21 cellular contexts compared by ENCODE assay signal in genomic region chr12:19819231-19819630, GRCh38.
DNase-seq lines count a peak whose midpoint lies in the region; ATAC-seq and TF ChIP-seq lines count a peak whose summit lies in the region.
"Had no signal": no experiment of that assay in that cellular context is flagged by ENCODE, and none has a peak within 500 bp of the region (broad histone marks: within the 10 kb centered on the region; RNA-seq: fewer than 3 reads in every experiment).

No MANE protein-coding gene starts in this region.

- H3K27ac ChIP-seq in aorta (ENCODE audit: low read depth in 1 of 2, low read length in 2 of 2) (peak overlapping the region; percentile 71 to 76), left lung (peak overlapping the region in 1 of 2 donors; percentile 29)

- H3K36me3 ChIP-seq in aorta (ENCODE audit: control insufficient read depth in 1 of 2, insufficient read depth in 2 of 2, low read length in 1 of 2) (peaks cover 0 to 1% of the 10 kb centered on the region in 2 donors), left lung (no peaks in the 10 kb centered on the region)

- intact Hi-C loops in left cardiac atrium (cut with DNase I) (no loop called here), posterior vena cava (cut with DNase I) (no loop called here), aorta (cut with DNase I) (no loop called here), left lung (cut with DNase I) (no loop called here)

- TF ChIP-seq CTCF in fibroblast of pulmonary artery (IDR thresholded peaks at IDR 0.05; ENCODE audit: low read length, missing control alignments) (no peak), left lung (IDR thresholded peaks at IDR 0.05) (no peak)

- DNase-seq in fibroblast of pulmonary artery (ENCODE audit: low read depth) (peak; percentile 46), left cardiac atrium (peak; percentile 55), posterior vena cava (ENCODE audit: low spot score) (peak; percentile 86), aorta (peak in 1 of 2 donors; percentile 75), cerebellar cortex (ENCODE audit: low spot score) (no peak), left lung (no peak), NCI-H2227 (lab: John Stamatoyannopoulos, UW; ENCODE audit: unreplicated experiment) (no peak)
- DNase-seq: ACHN; C1 segment of cervical spinal cord; CD8-positive, alpha-beta memory T cell; DMS53; EL; HCEC 1CT; NCI-H1092 treated with DMSO at 0.1 percent for 48 hours; NCI-H2081 treated with DMSO at 0.1 percent for 48 hours; NCI-H510A treated with DMSO at 0.1 percent for 48 hours; NCI-H774; SIG-M5 had no signal

- WGBS in aorta, 2 donors, result 20% methylated on average over 4 of the region's 4 CpGs

- H3K4me3 ChIP-seq in fibroblast of pulmonary artery (replicated peaks; ENCODE audit: low read depth, low read length) (no peak overlapping the region), aorta (ENCODE audit: low read length in 2 of 2) (no peak overlapping the region), left lung (no peak overlapping the region)
- H3K4me3 ChIP-seq: GM12878, GM23338, K562 had no signal

- H3K27me3 ChIP-seq in aorta (ENCODE audit: control insufficient read depth in 1 of 2, insufficient read depth in 2 of 2, low read length in 1 of 2), result no peaks in the 10 kb centered on the region
- no peaks in the 10 kb centered on the region for H3K27me3 ChIP-seq in left lung

- H3K9me3 ChIP-seq in aorta (ENCODE audit: control insufficient read depth, low read length) (no peaks in the 10 kb centered on the region), left lung (peaks cover 0 to 5% of the 10 kb centered on the region in 2 donors)

- ATAC-seq in left cardiac atrium, result peak; percentile 92 to 97
- ATAC-seq in aorta (ENCODE audit: low FRiP score), result peak; percentile 90
- ATAC-seq in left lung, result no peak
- ATAC-seq: GM12878, GM23338, K562 had no signal

- H3K4me1 ChIP-seq in aorta (ENCODE audit: control insufficient read depth in 1 of 2, insufficient read depth in 2 of 2, low read length in 2 of 2) (peaks cover 0 to 7% of the 10 kb centered on the region in 2 donors), left lung (no peaks in the 10 kb centered on the region)

Comparison
In these comparisons a context has a peak if more than half of its experiments do, and no peak if none do; other contexts are left out.
1. DNase-seq: peak in fibroblast of pulmonary artery (single experiment), left cardiac atrium (single experiment) and posterior vena cava (single experiment); none in cerebellar cortex (single experiment), left lung (0 of 2) and NCI-H2227 (single experiment).